ENCODE assay signal across 15 cellular contexts in the genomic region with DNA sequence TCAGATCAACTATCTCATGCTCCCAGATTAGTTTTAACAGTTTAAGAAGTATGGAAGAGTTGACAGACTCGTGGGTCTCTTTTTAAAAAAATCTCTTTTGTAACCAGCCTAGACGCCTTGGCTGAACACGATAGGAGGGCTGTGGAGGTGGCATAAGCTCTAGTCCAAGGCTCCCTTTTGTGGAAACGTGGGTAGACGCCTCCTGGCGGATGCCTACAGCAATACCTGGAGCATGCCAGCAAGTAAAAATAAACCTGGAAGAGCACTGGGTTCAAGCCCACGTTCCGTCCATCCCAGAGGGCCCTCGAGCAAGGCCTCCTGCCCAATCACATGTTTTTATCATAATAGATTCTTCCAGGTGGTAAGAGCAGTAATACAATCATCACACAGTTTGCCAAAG.
A peak's percentile ranks its signal among the peaks of the same experiment; 100 is the strongest.
DNase-seq lines count a peak whose midpoint lies in the region; ATAC-seq and TF ChIP-seq lines count a peak whose summit lies in the region.
"Had no signal": no experiment of that assay in that cellular context is flagged by ENCODE, and none has a peak within 500 bp of the region (broad histone marks: within the 10 kb centered on the region; RNA-seq: fewer than 3 reads in every experiment).

No MANE protein-coding gene starts in this region.

- no peaks in the 10 kb centered on the region for H3K27me3 ChIP-seq in upper lobe of left lung
- H3K27me3 ChIP-seq: colonic mucosa, esophagus muscularis mucosa had no signal

- TF ChIP-seq CTCF in GM12865 (IDR thresholded peaks at IDR 0.05; ENCODE audit: insufficient read depth, low read depth, low read length, missing control alignments) = peak; percentile 36
- TF ChIP-seq CTCF in WI38 (IDR thresholded peaks at IDR 0.05; ENCODE audit: low read depth, low read length) = peak; percentile 30; the same call in 1 of the 2 replicates
- TF ChIP-seq CTCF in upper lobe of left lung (IDR thresholded peaks at IDR 0.05) = no peak

- DNase-seq in GM12865 (ENCODE audit: low read depth) = peak; percentile 23
- peak; percentile 37 for DNase-seq in Jurkat, Clone E6-1 (ENCODE audit: low read depth, low spot score)
- peak; percentile 2 to 33 for DNase-seq in lung microvascular endothelial cell (ENCODE audit: low read depth in 2 of 2)
- DNase-seq in upper lobe of left lung = no peak
- no peak for DNase-seq in RKO (ENCODE audit: low spot score)
- DNase-seq in NCI-H2029 (lab: John Stamatoyannopoulos, UW) = no peak
- DNase-seq: activated T-cell treated with anti-CD3 and anti-CD28 coated beads, Interleukin-2, amount 50 U/mL, for 24 hours; colonic mucosa; GM23248; NCI-H187; NCI-H69 had no signal

- peaks cover 0 to 13% (median 4%) of the 10 kb centered on the region in 4 donors for H3K9me3 ChIP-seq in upper lobe of left lung
- H3K9me3 ChIP-seq: colonic mucosa had no signal

- no peaks in the 10 kb centered on the region for H3K4me1 ChIP-seq in upper lobe of left lung
- H3K4me1 ChIP-seq: colonic mucosa, esophagus muscularis mucosa had no signal

- no peak overlapping the region for H3K27ac ChIP-seq in upper lobe of left lung
- H3K27ac ChIP-seq: colonic mucosa, esophagus muscularis mucosa, GM23248, RWPE1 had no signal

- ATAC-seq in upper lobe of left lung (ENCODE audit: low FRiP score in 2 of 2) = no peak
- ATAC-seq: K562 had no signal

- TF ChIP-seq EP300 in upper lobe of left lung (IDR thresholded peaks at IDR 0.05) = no peak

- TF ChIP-seq POLR2A in upper lobe of left lung (IDR thresholded peaks at IDR 0.05) = no peak

- WGBS in upper lobe of left lung, 2 donors = 62 to 79% methylated on average over 9 of the region's 9 CpGs

- no peaks in the 10 kb centered on the region for H3K36me3 ChIP-seq in upper lobe of left lung
- H3K36me3 ChIP-seq: colonic mucosa, esophagus muscularis mucosa had no signal

- no peak overlapping the region for H3K4me3 ChIP-seq in GM12865 (ENCODE audit: low read depth, low read length)
- H3K4me3 ChIP-seq in Jurkat, Clone E6-1 (ENCODE audit: low read length) = no peak overlapping the region
- no peak overlapping the region for H3K4me3 ChIP-seq in WI38 (ENCODE audit: low read depth, low read length)
- H3K4me3 ChIP-seq in upper lobe of left lung = no peak overlapping the region
- H3K4me3 ChIP-seq: colonic mucosa, esophagus muscularis mucosa, GM23248, K562 had no signal

Comparison
In these comparisons a context has a peak if more than half of its experiments do, and no peak if none do; other contexts are left out.
1. DNase-seq: peak in GM12865 (single experiment), Jurkat, Clone E6-1 (single experiment) and lung microvascular endothelial cell (2 of 2); none in upper lobe of left lung (0 of 2), RKO (single experiment) and NCI-H2029 (single experiment).
2. CTCF ChIP-seq: peak in GM12865 (single experiment) and WI38 (single experiment); none in upper lobe of left lung (0 of 6).